28 cellular contexts compared by ENCODE assay signal in genomic region chr15:87578776-87579175, GRCh38.
"Had no signal": no experiment of that assay in that cellular context is flagged by ENCODE, and none has a peak within 500 bp of the region (broad histone marks: within the 10 kb centered on the region; RNA-seq: fewer than 3 reads in every experiment).

No MANE protein-coding gene starts in this region.

- H3K27ac Mint-ChIP-seq: immature natural killer cell; memory B cell; naive thymus-derived CD4-positive, alpha-beta T cell; natural killer cell treated with Interleukin-12 subunit alpha and Interleukin-12 subunit beta and Interleukin-15 and Interleukin-18, amount 100 ng/mL, for 72 hours; progenitor cell of endocrine pancreas; stimulated activated naive B cell treated with anti-CD40 and anti-IgM and Interleukin-4, amounts not matched to agents 10 μg/mL and 1 μg/mL and 100 μg/mL, for 72 hours had no signal

- DNase-seq: immature natural killer cell; left ventricle myocardium inferior; midbrain; mucosa of descending colon; naive thymus-derived CD4-positive, alpha-beta T cell; occipital lobe; ovary; retina; right cardiac atrium; stimulated activated CD4-positive, alpha-beta T cell treated with anti-CD3 and anti-CD28 coated beads, Interleukin-12 subunit alpha, Interleukin-12 subunit beta, amount 100 ng/mL, for 4 hours; stimulated activated CD4-positive, alpha-beta T cell treated with anti-CD3 and anti-CD28 coated beads, Interleukin-15, amount 100 ng/mL, for 24 hours; stimulated activated CD4-positive, alpha-beta T cell treated with anti-CD3 and anti-CD28 coated beads, Interleukin-2, amount 100 ng/mL, for 24 hours; stimulated activated CD4-positive, alpha-beta T cell treated with anti-CD3 and anti-CD28 coated beads, Interleukin-4, amount 100 ng/mL, for 1 hour; stimulated activated naive B cell treated with anti-CD40 and anti-IgM and Interleukin-4, amounts not matched to agents 10 μg/mL and 1 μg/mL and 100 μg/mL, for 72 hours; stimulated activated naive CD8-positive, alpha-beta T cell treated with anti-CD3 and anti-CD28 coated beads, Interleukin-15, Interleukin-2, amounts not matched to agents 100 U/mL and 50 U/mL, for 24 hours; stomach; testis; thyroid gland; transverse colon; upper lobe of left lung had no signal

- H3K27me3 ChIP-seq: ovary, stomach, testis, thyroid gland, transverse colon, upper lobe of left lung, vagina had no signal

- ATAC-seq: mucosa of descending colon; naive thymus-derived CD4-positive, alpha-beta T cell; natural killer cell treated with Interleukin-12 subunit alpha and Interleukin-12 subunit beta and Interleukin-15 and Interleukin-18, amount 100 ng/mL, for 72 hours; right cardiac atrium; sciatic nerve; stimulated activated naive B cell treated with anti-CD40 and anti-IgM and Interleukin-4, amounts not matched to agents 10 μg/mL and 1 μg/mL and 100 μg/mL, for 72 hours; stimulated activated naive CD8-positive, alpha-beta T cell treated with anti-CD3 and anti-CD28 coated beads, Interleukin-15, Interleukin-2, amounts not matched to agents 100 U/mL and 50 U/mL, for 24 hours had no signal

- H3K9me3 ChIP-seq: left ventricle myocardium inferior, mucosa of descending colon, ovary, stomach, testis, thyroid gland, transverse colon, upper lobe of left lung, vagina had no signal

- H3K27me3 Mint-ChIP-seq: memory B cell; stimulated activated naive B cell treated with anti-CD40 and anti-IgM and Interleukin-4, amounts not matched to agents 10 μg/mL and 1 μg/mL and 100 μg/mL, for 72 hours had no signal

- H3K4me1 Mint-ChIP-seq: immature natural killer cell; memory B cell; naive thymus-derived CD4-positive, alpha-beta T cell; stimulated activated naive B cell treated with anti-CD40 and anti-IgM and Interleukin-4, amounts not matched to agents 10 μg/mL and 1 μg/mL and 100 μg/mL, for 72 hours had no signal

- H3K4me3 Mint-ChIP-seq: immature natural killer cell; memory B cell; naive thymus-derived CD4-positive, alpha-beta T cell; natural killer cell treated with Interleukin-12 subunit alpha and Interleukin-12 subunit beta and Interleukin-15 and Interleukin-18, amount 100 ng/mL, for 72 hours; neural crest cell; stimulated activated naive B cell treated with anti-CD40 and anti-IgM and Interleukin-4, amounts not matched to agents 10 μg/mL and 1 μg/mL and 100 μg/mL, for 72 hours had no signal

- H3K4me1 ChIP-seq: left ventricle myocardium inferior, stomach, testis, thyroid gland, transverse colon, upper lobe of left lung, vagina had no signal

- H3K36me3 Mint-ChIP-seq: immature natural killer cell; memory B cell; naive thymus-derived CD4-positive, alpha-beta T cell; natural killer cell treated with Interleukin-12 subunit alpha and Interleukin-12 subunit beta and Interleukin-15 and Interleukin-18, amount 100 ng/mL, for 72 hours; stimulated activated naive B cell treated with anti-CD40 and anti-IgM and Interleukin-4, amounts not matched to agents 10 μg/mL and 1 μg/mL and 100 μg/mL, for 72 hours had no signal

- H3K9me3 Mint-ChIP-seq: neural crest cell; stimulated activated naive B cell treated with anti-CD40 and anti-IgM and Interleukin-4, amounts not matched to agents 10 μg/mL and 1 μg/mL and 100 μg/mL, for 72 hours had no signal

- H3K36me3 ChIP-seq: left ventricle myocardium inferior, ovary, stomach, thyroid gland, transverse colon, upper lobe of left lung, vagina had no signal

- H3K27ac ChIP-seq: left ventricle myocardium inferior, ovary, skin epidermis, stomach, testis, thyroid gland, transverse colon, upper lobe of left lung, vagina had no signal

- H3K4me3 ChIP-seq: left ventricle myocardium inferior, lung, mucosa of descending colon, ovary, skin epidermis, stomach, testis, thyroid gland, transverse colon, upper lobe of left lung, vagina had no signal
